ENCODE assay signal across 17 cellular contexts in the genomic region with DNA sequence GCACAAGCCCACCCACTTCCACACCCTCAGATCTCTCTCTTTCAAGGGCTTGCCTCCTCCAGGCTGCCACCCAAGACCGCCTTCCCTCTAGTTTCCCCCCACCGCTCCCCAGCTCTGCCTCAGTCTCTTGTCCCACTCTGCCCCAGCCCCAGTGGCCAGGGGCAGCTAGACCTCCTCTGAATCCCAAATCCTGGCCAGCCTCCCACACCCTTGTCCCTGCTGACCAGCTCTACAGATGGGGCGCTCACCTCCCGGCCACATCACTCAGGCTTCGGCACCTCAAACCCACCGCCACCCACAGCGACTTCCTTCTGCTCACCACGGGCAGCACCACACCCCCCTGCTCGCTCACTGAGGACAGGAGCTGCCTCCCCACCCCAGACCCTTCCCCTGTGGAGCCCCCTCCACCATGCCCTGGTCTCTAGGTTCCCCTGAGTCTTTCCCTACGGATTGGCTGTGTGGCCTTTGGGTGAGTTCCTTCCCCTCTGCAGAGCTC. TPM values are rescaled to one million over a fixed set of nuclear protein-coding genes. Genes with fewer than 3 reads are reported as not detected.
DNase-seq lines count a peak whose midpoint lies in the region; ATAC-seq, FAIRE-seq and TF ChIP-seq lines count a peak whose summit lies in the region.
"Had no signal": no experiment of that assay in that cellular context is flagged by ENCODE, and none has a peak within 500 bp of the region (broad histone marks: within the 10 kb centered on the region; RNA-seq: fewer than 3 reads in every experiment).

No MANE protein-coding gene starts in this region.

- H3K27me3 Mint-ChIP-seq in activated CD4-positive, alpha-beta memory T cell treated with anti-CD3 and anti-CD28 coated beads for 36 hours, result no peaks in the 10 kb centered on the region
- no peaks in the 10 kb centered on the region for H3K27me3 Mint-ChIP-seq in stimulated activated memory B cell treated with anti-CD40 and anti-IgM and Interleukin-4, amounts not matched to agents 10 μg/mL and 1 μg/mL and 100 μg/mL, for 72 hours
- H3K27me3 Mint-ChIP-seq: CD4-positive, alpha-beta T cell had no signal

- H3K9me2 ChIP-seq in Karpas-422 (replicated peaks; ENCODE audit: insufficient read depth, low read length), result no peaks in the 10 kb centered on the region

- H3K4me1 Mint-ChIP-seq in activated CD4-positive, alpha-beta memory T cell treated with anti-CD3 and anti-CD28 coated beads for 36 hours (ENCODE audit: low read depth), result peaks cover 16% of the 10 kb centered on the region
- peaks cover 53% of the 10 kb centered on the region for H3K4me1 Mint-ChIP-seq in stimulated activated memory B cell treated with anti-CD40 and anti-IgM and Interleukin-4, amounts not matched to agents 10 μg/mL and 1 μg/mL and 100 μg/mL, for 72 hours

- no peaks in the 10 kb centered on the region for H3K36me3 Mint-ChIP-seq in activated CD4-positive, alpha-beta memory T cell treated with anti-CD3 and anti-CD28 coated beads for 36 hours
- no peaks in the 10 kb centered on the region for H3K36me3 Mint-ChIP-seq in stimulated activated memory B cell treated with anti-CD40 and anti-IgM and Interleukin-4, amounts not matched to agents 10 μg/mL and 1 μg/mL and 100 μg/mL, for 72 hours
- H3K36me3 Mint-ChIP-seq: activated naive CD4-positive, alpha-beta T cell treated with anti-CD3 and anti-CD28 coated beads, Interleukin-2, amount 10 ng/mL, durations not matched to agents 7 days and 5 days had no signal

- H3K9me1 ChIP-seq in keratinocyte (ENCODE audit: control insufficient read depth, extremely low read depth, insufficient read depth, low read length), result no peaks in the 10 kb centered on the region

- peaks cover 12% of the 10 kb centered on the region for H3K4me1 ChIP-seq in keratinocyte (ENCODE audit: control insufficient read depth, extremely low read depth, insufficient read depth, low read length)
- peaks cover 15% of the 10 kb centered on the region for H3K4me1 ChIP-seq in Karpas-422 (ENCODE audit: low read length)

- H4K20me1 ChIP-seq in keratinocyte (ENCODE audit: control insufficient read depth, extremely low read depth, insufficient read depth, low read length) (no peaks in the 10 kb centered on the region), Karpas-422 (ENCODE audit: insufficient read depth, low read depth, low read length) (no peaks in the 10 kb centered on the region)

- peak overlapping the region; percentile 18 for H3K27ac Mint-ChIP-seq in activated CD4-positive, alpha-beta memory T cell treated with anti-CD3 and anti-CD28 coated beads for 36 hours
- peak overlapping the region; percentile 98 for H3K27ac Mint-ChIP-seq in stimulated activated memory B cell treated with anti-CD40 and anti-IgM and Interleukin-4, amounts not matched to agents 10 μg/mL and 1 μg/mL and 100 μg/mL, for 72 hours
- H3K27ac Mint-ChIP-seq: activated naive CD4-positive, alpha-beta T cell treated with anti-CD3 and anti-CD28 coated beads, Interleukin-2, amount 10 ng/mL, durations not matched to agents 7 days and 5 days; CD4-positive, alpha-beta T cell had no signal

- CTCF ChIA-PET in activated CD4-positive, alpha-beta memory T cell treated with anti-CD3 and anti-CD28 coated beads for 36 hours (lab: Charles Lee), result interaction anchor here (1.9 to 4.3 kb wide), 2 partner anchors 16 to 22 kb away, joined by 6 to 20 read pairs; no protein-coding TSS in a partner anchor

- FAIRE-seq in GM12892 (lab: Jason Lieb, UNC), result peak; percentile 9
- no peak for FAIRE-seq in keratinocyte (lab: Jason Lieb, UNC)
- FAIRE-seq: bronchial epithelial cell had no signal

- no peak for TF ChIP-seq CTCF in keratinocyte (optimal IDR thresholded peaks at IDR 0.05 in 1 of 3, IDR thresholded peaks at IDR 0.05 in 1 of 3, conservative IDR thresholded peaks at IDR 0.05 in 1 of 3; ENCODE audit: extremely low read depth in 1 of 3, insufficient read depth in 2 of 3, low read length in 3 of 3)

- no peak overlapping the region for H3K27ac ChIP-seq in keratinocyte (ENCODE audit: control insufficient read depth, insufficient read depth, low read length)
- no peak overlapping the region for H3K27ac ChIP-seq in Karpas-422 (ENCODE audit: low read length)
- H3K27ac ChIP-seq: thyroid gland had no signal

- no peak overlapping the region for H3K9ac ChIP-seq in keratinocyte (ENCODE audit: control insufficient read depth, extremely low read depth, insufficient read depth, low read length)
- no peak overlapping the region for H3K9ac ChIP-seq in Karpas-422 (ENCODE audit: low read length)

- H3K36me3 ChIP-seq in keratinocyte (ENCODE audit: control insufficient read depth in 2 of 2, extremely low read depth in 1 of 2, insufficient read depth in 2 of 2, low read length in 2 of 2) (no peaks in the 10 kb centered on the region), Karpas-422 (ENCODE audit: insufficient read depth, low read length) (no peaks in the 10 kb centered on the region)
- H3K36me3 ChIP-seq: thyroid gland had no signal

- intact Hi-C loops in activated CD4-positive, alpha-beta memory T cell treated with anti-CD3 and anti-CD28 coated beads for 36 hours (cut with micrococcal nuclease), result no loop called here

- TF ChIP-seq POLR2A in GM12892 (IDR thresholded peaks at IDR 0.05; ENCODE audit: low read depth, low read length), result no peak

- DNase-seq in GM12892 (ENCODE audit: insufficient read length) (no peak), keratinocyte (ENCODE audit: low read depth, low spot score) (no peak), Karpas-422 (no peak), NCI-H748 treated with DMSO at 0.1 percent for 48 hours (lab: John Stamatoyannopoulos, UW) (no peak)
- DNase-seq in activated CD4-positive, alpha-beta memory T cell treated with anti-CD3 and anti-CD28 coated beads for 36 hours, result no peak
- no peak for DNase-seq in activated CD4-positive, alpha-beta T cell treated with anti-CD3 and anti-CD28 coated beads for 4 hours
- DNase-seq: activated naive CD4-positive, alpha-beta T cell treated with anti-CD3 and anti-CD28 coated beads, Interleukin-2, amount 10 ng/mL, durations not matched to agents 7 days and 5 days; CD4-positive, alpha-beta T cell; left colon; MV-4-11; NCI-H82; thyroid gland had no signal

- no peak overlapping the region for H3K4me3 Mint-ChIP-seq in activated CD4-positive, alpha-beta memory T cell treated with anti-CD3 and anti-CD28 coated beads for 36 hours
- H3K4me3 Mint-ChIP-seq in stimulated activated memory B cell treated with anti-CD40 and anti-IgM and Interleukin-4, amounts not matched to agents 10 μg/mL and 1 μg/mL and 100 μg/mL, for 72 hours, result no peak overlapping the region
- H3K4me3 Mint-ChIP-seq: activated naive CD4-positive, alpha-beta T cell treated with anti-CD3 and anti-CD28 coated beads, Interleukin-2, amount 10 ng/mL, durations not matched to agents 7 days and 5 days; CD4-positive, alpha-beta T cell had no signal

- H3K4me2 ChIP-seq in keratinocyte (ENCODE audit: control insufficient read depth, extremely low read depth, insufficient read depth, low read depth, low read length), result no peak overlapping the region
- H3K4me2 ChIP-seq in Karpas-422 (ENCODE audit: low read depth, low read length, poor library complexity, severe bottlenecking), result no peak overlapping the region

- no peaks in the 10 kb centered on the region for H3K27me3 ChIP-seq in keratinocyte (ENCODE audit: control insufficient read depth, extremely low read depth, insufficient read depth, low read length)
- H3K27me3 ChIP-seq in Karpas-422 (ENCODE audit: low read length), result no peaks in the 10 kb centered on the region
- H3K27me3 ChIP-seq: thyroid gland had no signal

- no peak for ATAC-seq in stimulated activated memory B cell treated with anti-CD40 and anti-IgM and Interleukin-4, amounts not matched to agents 10 μg/mL and 1 μg/mL and 100 μg/mL, for 72 hours
- ATAC-seq in GM18498 (IDR thresholded peaks at IDR 0.05; ENCODE audit: unreplicated experiment), result no peak
- ATAC-seq: left colon had no signal

- dilution Hi-C loops in keratinocyte (cut with MboI; ENCODE audit: extremely low pct_ligation_motif_present, low sequenced_read_pairs), result no loop called here

- H3K9me3 ChIP-seq in keratinocyte (ENCODE audit: control insufficient read depth, low read depth, low read length) (no peaks in the 10 kb centered on the region), Karpas-422 (ENCODE audit: low read length) (no peaks in the 10 kb centered on the region)
- H3K9me3 ChIP-seq: thyroid gland had no signal

- no peaks in the 10 kb centered on the region for H3K79me2 ChIP-seq in keratinocyte (ENCODE audit: control insufficient read depth, insufficient read depth, low read length)
- H3K79me2 ChIP-seq in Karpas-422 (ENCODE audit: low read length), result no peaks in the 10 kb centered on the region

- POLR2A ChIA-PET in activated CD4-positive, alpha-beta memory T cell treated with anti-CD3 and anti-CD28 coated beads for 36 hours (lab: Charles Lee), result no interaction called here

- no peaks in the 10 kb centered on the region for H3K9me3 Mint-ChIP-seq in activated CD4-positive, alpha-beta memory T cell treated with anti-CD3 and anti-CD28 coated beads for 36 hours
- H3K9me3 Mint-ChIP-seq in stimulated activated memory B cell treated with anti-CD40 and anti-IgM and Interleukin-4, amounts not matched to agents 10 μg/mL and 1 μg/mL and 100 μg/mL, for 72 hours, result no peaks in the 10 kb centered on the region
- H3K9me3 Mint-ChIP-seq: activated naive CD4-positive, alpha-beta T cell treated with anti-CD3 and anti-CD28 coated beads, Interleukin-2, amount 10 ng/mL, durations not matched to agents 7 days and 5 days; CD4-positive, alpha-beta T cell had no signal

- H2AFZ ChIP-seq in keratinocyte (ENCODE audit: control insufficient read depth, low read length) (peak overlapping the region; percentile 94), Karpas-422 (ENCODE audit: low read length) (no peak overlapping the region)

- H3K4me3 ChIP-seq in keratinocyte (ENCODE audit: control insufficient read depth in 2 of 3, extremely low read depth in 1 of 3, insufficient read depth in 2 of 3, low read depth in 1 of 3, low read length in 3 of 3), result no peak overlapping the region
- H3K4me3 ChIP-seq in Karpas-422 (ENCODE audit: low read length), result no peak overlapping the region
- H3K4me3 ChIP-seq: thyroid gland had no signal

RNA-seq across cellular contexts. Expression of a gene that starts 11.3 kb away (rescaled TPM):
- 5.5 TPM for polyA plus RNA-seq in GM12892 (2012; ENCODE audit: missing spikeins)
- not detected for total RNA-seq in activated CD4-positive, alpha-beta memory T cell treated with anti-CD3 and anti-CD28 coated beads for 36 hours
- polyA plus RNA-seq in keratinocyte, result not detected in 3 replicates
- polyA plus RNA-seq in keratinocyte (2011; ENCODE audit: low read depth), result not detected
- polyA plus RNA-seq in keratinocyte (2011; cell fraction: cytosol; rRNA removed), result not detected in 2 replicates
- not detected in 2 replicates for polyA plus RNA-seq in keratinocyte (2011; cell fraction: nucleus; rRNA removed)
- not detected in 2 replicates for polyA plus RNA-seq in keratinocyte (2012; ENCODE audit: low replicate concordance)
- 0.13 TPM in 1 of 3 replicates, not detected in the others for polyA minus RNA-seq in keratinocyte
- polyA minus RNA-seq in keratinocyte (2011; cell fraction: cytosol; rRNA and poly(A)+ RNA removed), result not detected
- not detected in 2 replicates for polyA minus RNA-seq in keratinocyte (2011; cell fraction: nucleus; rRNA and poly(A)+ RNA removed)
- total RNA-seq in Karpas-422 (2014; rRNA removed; shearing (Covaris generic); ENCODE audit: low replicate concordance), result 114 and 198 TPM in 2 replicates
- total RNA-seq: bronchial epithelial cell, fibroblast of lung, H4 had no signal
- polyA plus RNA-seq: fibroblast of lung had no signal

RNA-seq across cellular contexts. Expression of a gene that starts 18.8 kb away (rescaled TPM):
- polyA plus RNA-seq in GM12892 (2012; ENCODE audit: missing spikeins), result 7.0 TPM
- 10 to 100 TPM; 17.7 to 18.0 TPM for total RNA-seq in activated CD4-positive, alpha-beta memory T cell treated with anti-CD3 and anti-CD28 coated beads for 36 hours
- 35.3 to 62.3 TPM (median 59.9 TPM) in 3 replicates for polyA plus RNA-seq in keratinocyte
- 8.1 TPM for polyA plus RNA-seq in keratinocyte (2011; ENCODE audit: low read depth)
- 24.9 and 51.2 TPM in 2 replicates for polyA plus RNA-seq in keratinocyte (2011; cell fraction: cytosol; rRNA removed)
- 163 and 223 TPM in 2 replicates for polyA plus RNA-seq in keratinocyte (2011; cell fraction: nucleus; rRNA removed)
- 31.4 and 61.9 TPM in 2 replicates for polyA plus RNA-seq in keratinocyte (2012; ENCODE audit: low replicate concordance)
- polyA minus RNA-seq in keratinocyte, result 24.6 to 50.4 TPM (median 25.7 TPM) in 3 replicates
- polyA minus RNA-seq in keratinocyte (2011; cell fraction: cytosol; rRNA and poly(A)+ RNA removed), result 68.1 TPM
- 65.1 and 68.7 TPM in 2 replicates for polyA minus RNA-seq in keratinocyte (2011; cell fraction: nucleus; rRNA and poly(A)+ RNA removed)
- 24.9 and 32.8 TPM in 2 replicates for total RNA-seq in Karpas-422 (2014; rRNA removed; shearing (Covaris generic); ENCODE audit: low replicate concordance)

RNA-seq across cellular contexts. Expression of a gene that starts 36.6 kb away (rescaled TPM):
- 132 TPM for polyA plus RNA-seq in GM12892 (2012; ENCODE audit: missing spikeins)
- 100 to 1,000 TPM; 143 to 148 TPM for total RNA-seq in activated CD4-positive, alpha-beta memory T cell treated with anti-CD3 and anti-CD28 coated beads for 36 hours
- polyA plus RNA-seq in keratinocyte, result 96.1 to 172 TPM (median 156 TPM) in 3 replicates
- polyA plus RNA-seq in keratinocyte (2011; ENCODE audit: low read depth), result 30.4 TPM
- 149 and 155 TPM in 2 replicates for polyA plus RNA-seq in keratinocyte (2011; cell fraction: cytosol; rRNA removed)
- 97.3 and 102 TPM in 2 replicates for polyA plus RNA-seq in keratinocyte (2011; cell fraction: nucleus; rRNA removed)
- 56.4 and 229 TPM in 2 replicates for polyA plus RNA-seq in keratinocyte (2012; ENCODE audit: low replicate concordance)
- 77.7 to 116 TPM (median 97.4 TPM) in 3 replicates for polyA minus RNA-seq in keratinocyte
- 70.0 TPM for polyA minus RNA-seq in keratinocyte (2011; cell fraction: cytosol; rRNA and poly(A)+ RNA removed)
- polyA minus RNA-seq in keratinocyte (2011; cell fraction: nucleus; rRNA and poly(A)+ RNA removed), result 28.4 and 42.4 TPM in 2 replicates
- total RNA-seq in Karpas-422 (2014; rRNA removed; shearing (Covaris generic); ENCODE audit: low replicate concordance), result 40.6 and 119 TPM in 2 replicates

RNA-seq across cellular contexts. Expression of a gene that starts 37.1 kb away (rescaled TPM):
- not detected for polyA plus RNA-seq in GM12892 (2012; ENCODE audit: missing spikeins)
- not detected for total RNA-seq in activated CD4-positive, alpha-beta memory T cell treated with anti-CD3 and anti-CD28 coated beads for 36 hours
- not detected in 3 replicates for polyA plus RNA-seq in keratinocyte
- not detected for polyA plus RNA-seq in keratinocyte (2011; ENCODE audit: low read depth)
- not detected in 2 replicates for polyA plus RNA-seq in keratinocyte (2011; cell fraction: cytosol; rRNA removed)
- polyA plus RNA-seq in keratinocyte (2011; cell fraction: nucleus; rRNA removed), result not detected in 2 replicates
- polyA plus RNA-seq in keratinocyte (2012; ENCODE audit: low replicate concordance), result not detected in 2 replicates
- polyA minus RNA-seq in keratinocyte, result not detected in 3 replicates
- not detected for polyA minus RNA-seq in keratinocyte (2011; cell fraction: cytosol; rRNA and poly(A)+ RNA removed)
- not detected in 2 replicates for polyA minus RNA-seq in keratinocyte (2011; cell fraction: nucleus; rRNA and poly(A)+ RNA removed)
- total RNA-seq in Karpas-422 (2014; rRNA removed; shearing (Covaris generic); ENCODE audit: low replicate concordance), result 0.67 and 0.72 TPM in 2 replicates
- total RNA-seq: CD4-positive, alpha-beta T cell; fibroblast of lung; H4; left colon; thyroid gland had no signal
- polyA plus RNA-seq: fibroblast of lung had no signal

RNA-seq across cellular contexts. Expression of a gene that starts 59.3 kb away (rescaled TPM):
- polyA plus RNA-seq in GM12892 (2012; ENCODE audit: missing spikeins), result 0.59 TPM
- total RNA-seq in activated CD4-positive, alpha-beta memory T cell treated with anti-CD3 and anti-CD28 coated beads for 36 hours, result under 1 TPM in 1 of 2 experiments, not detected in 1; 0.22 TPM
- 0.07 to 0.44 TPM (median 0.28 TPM) in 3 replicates for polyA plus RNA-seq in keratinocyte
- polyA plus RNA-seq in keratinocyte (2011; ENCODE audit: low read depth), result 0.50 TPM
- 0.04 and 0.06 TPM in 2 replicates for polyA plus RNA-seq in keratinocyte (2011; cell fraction: cytosol; rRNA removed)
- 1.0 and 1.1 TPM in 2 replicates for polyA plus RNA-seq in keratinocyte (2011; cell fraction: nucleus; rRNA removed)
- polyA plus RNA-seq in keratinocyte (2012; ENCODE audit: low replicate concordance), result 0.32 and 0.49 TPM in 2 replicates
- polyA minus RNA-seq in keratinocyte, result 0.22 to 0.99 TPM in 2 of 3 replicates, not detected in the other
- polyA minus RNA-seq in keratinocyte (2011; cell fraction: cytosol; rRNA and poly(A)+ RNA removed), result not detected
- 1.6 and 5.3 TPM in 2 replicates for polyA minus RNA-seq in keratinocyte (2011; cell fraction: nucleus; rRNA and poly(A)+ RNA removed)
- 0.52 and 4.5 TPM in 2 replicates for total RNA-seq in Karpas-422 (2014; rRNA removed; shearing (Covaris generic); ENCODE audit: low replicate concordance)
- total RNA-seq: H4 had no signal
- polyA plus RNA-seq: fibroblast of lung had no signal

Comparison
In these comparisons a context has a peak if more than half of its experiments do, and no peak if none do; other contexts are left out.
1. RNA of a gene that starts 11.3 kb away (total RNA-seq): 114 to 198 TPM in Karpas-422; not detected in activated CD4-positive, alpha-beta memory T cell treated with anti-CD3 and anti-CD28 coated beads for 36 hours; every median in the first group is over 10 times any median in the second.